ENCODE assay signal across 1 cellular context in the genomic region with DNA sequence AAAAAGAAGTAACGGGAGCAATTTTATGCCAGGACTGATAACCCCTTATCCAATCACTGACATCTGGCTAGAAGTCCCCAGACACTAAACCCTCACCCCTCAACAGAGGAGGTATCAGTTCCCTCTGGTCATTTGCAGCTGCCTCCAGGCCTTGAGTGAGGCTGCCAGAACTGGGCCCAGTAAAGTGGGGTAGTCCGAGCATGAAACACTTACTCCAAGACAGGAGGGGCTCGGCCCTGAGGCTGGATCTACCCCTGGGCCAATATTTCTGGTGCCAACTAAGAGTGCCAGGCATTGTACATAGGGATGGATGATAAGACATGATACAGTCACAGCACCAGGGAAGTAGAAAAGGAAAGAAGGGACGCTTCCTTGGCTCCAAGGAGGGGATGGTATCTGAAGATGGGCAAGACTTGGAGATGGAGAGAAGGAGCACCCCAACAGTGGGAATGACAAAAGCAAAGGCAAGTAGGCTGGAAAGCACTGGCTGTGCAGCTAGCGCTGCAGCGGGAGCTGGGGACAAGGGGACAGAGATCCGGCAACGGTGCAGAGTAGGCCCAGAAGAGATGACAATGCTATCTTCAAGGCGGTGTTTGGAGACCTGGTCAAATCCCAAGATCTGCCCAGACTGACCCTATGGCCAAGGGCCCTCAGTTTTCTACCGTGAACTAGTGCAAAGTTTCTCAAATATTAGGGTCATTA.
TF ChIP-seq lines count a peak whose summit lies in the region.

No MANE protein-coding gene starts in this region.

TF ChIP-seq in WTC11, 78 proteins besides CTCF, POLR2A, EP300 and RAD21 (continued from another document):
- no peak for TF ChIP-seq HMGA2 (CRISPR knock-in tag; IDR thresholded peaks at IDR 0.05)
TF ChIP-seq in WTC11: peak in this region for 0.
